19 cellular contexts compared by ENCODE assay signal in genomic region chr20:38818113-38819065, GRCh38. TPM values are rescaled to one million over a fixed set of nuclear protein-coding genes. Genes with fewer than 3 reads are reported as not detected.
DNase-seq lines count a peak whose midpoint lies in the region; ATAC-seq, FAIRE-seq and TF ChIP-seq lines count a peak whose summit lies in the region.
"Had no signal": no experiment of that assay in that cellular context is flagged by ENCODE, and none has a peak within 500 bp of the region (broad histone marks: within the 10 kb centered on the region; RNA-seq: fewer than 3 reads in every experiment).

No MANE protein-coding gene starts in this region.

- ATAC-seq in activated naive CD4-positive, alpha-beta T cell treated with anti-CD3 and anti-CD28 coated beads, Interleukin-2, amount 50 U/mL, for 72 hours: peak in 1 of 2 donors; percentile 41
- ATAC-seq in K562: no peak
- ATAC-seq in stimulated activated naive B cell treated with anti-CD40 and anti-IgM and Interleukin-4, amounts not matched to agents 10 μg/mL and 1 μg/mL and 100 μg/mL, for 72 hours (replicated peaks): peak; percentile 16 to 27
- no peak for ATAC-seq in HG02763 (IDR thresholded peaks at IDR 0.05; ENCODE audit: unreplicated experiment)
- no peak for ATAC-seq in heart right ventricle

- no TSS peak for BruUV-seq in K562 (replicated peaks; lab: Mats Ljungman, UMichigan)

- H3K27ac Mint-ChIP-seq in activated naive CD4-positive, alpha-beta T cell treated with anti-CD3 and anti-CD28 coated beads, Interleukin-2, amount 50 U/mL, for 72 hours: peak overlapping the region; percentile 23 to 62
- H3K27ac Mint-ChIP-seq in stimulated activated naive B cell treated with anti-CD40 and anti-IgM and Interleukin-4, amounts not matched to agents 10 μg/mL and 1 μg/mL and 100 μg/mL, for 72 hours: peak overlapping the region; percentile 20
- H3K27ac Mint-ChIP-seq: activated naive CD4-positive, alpha-beta T cell treated with anti-CD3 and anti-CD28 coated beads for 36 hours; nephron progenitor cell had no signal

- H2AFZ ChIP-seq in OCI-LY1 (ENCODE audit: low read length): no peak overlapping the region
- no peak overlapping the region for H2AFZ ChIP-seq in K562 (ENCODE audit: low read depth, low read length)

- intact Hi-C loops in K562 (cut with micrococcal nuclease) (no loop called here), heart right ventricle (cut with DNase I) (no loop called here)

- H4K20me1 ChIP-seq in OCI-LY1 (ENCODE audit: insufficient read depth, low read length): no peaks in the 10 kb centered on the region
- no peaks in the 10 kb centered on the region for H4K20me1 ChIP-seq in K562 (replicated peaks; ENCODE audit: control insufficient read depth, insufficient read depth, low read length)

- H3K27me3 ChIP-seq in OCI-LY1 (ENCODE audit: insufficient read depth, low read length) (no peaks in the 10 kb centered on the region), K562 (ENCODE audit: control insufficient read depth in 2 of 2, insufficient read depth in 2 of 2, low read length in 2 of 2) (no peaks in the 10 kb centered on the region), heart right ventricle (peaks cover 0 to 6% (median 0%) of the 10 kb centered on the region in 7 donors)

- H3K36me3 ChIP-seq in OCI-LY1 (ENCODE audit: insufficient read depth, low read length) (peaks cover 50% of the 10 kb centered on the region), K562 (ENCODE audit: control insufficient read depth, insufficient read depth, low read length) (no peaks in the 10 kb centered on the region), heart right ventricle (peaks cover 0 to 3% (median 0%) of the 10 kb centered on the region in 9 donors)
- H3K36me3 ChIP-seq: SJSA1, tibial artery had no signal

- no peaks in the 10 kb centered on the region for H3F3A ChIP-seq in OCI-LY1 (ENCODE audit: insufficient read depth, low read length)

- TF ChIP-seq CTCF in OCI-LY1 (IDR thresholded peaks at IDR 0.05; ENCODE audit: low read length): no peak
- TF ChIP-seq CTCF in K562 (IDR thresholded peaks at IDR 0.05 in 2 of 3, conservative IDR thresholded peaks at IDR 0.05 in 1 of 3; ENCODE audit: insufficient read depth in 2 of 3, low read depth in 1 of 3, low read length in 3 of 3): no peak
- TF ChIP-seq CTCF in heart right ventricle (IDR thresholded peaks at IDR 0.05): no peak

- peaks cover 5% of the 10 kb centered on the region for H3K9me1 ChIP-seq in K562 (ENCODE audit: control insufficient read depth, insufficient read depth, low read length)

- no peak overlapping the region for H3K9ac ChIP-seq in OCI-LY1 (ENCODE audit: low read length)
- no peak overlapping the region for H3K9ac ChIP-seq in K562 (ENCODE audit: insufficient read depth in 1 of 2, low read depth in 2 of 2, low read length in 2 of 2)
- H3K9ac ChIP-seq: KMS-11 had no signal

- H3K4me3 ChIP-seq in OCI-LY1 (ENCODE audit: low read depth, low read length, poor library complexity, severe bottlenecking) (no peak overlapping the region), K562 (no peak overlapping the region), heart right ventricle (no peak overlapping the region)
- H3K4me3 ChIP-seq: SJSA1, tibial artery had no signal

- no peaks in the 10 kb centered on the region for H3K27me3 Mint-ChIP-seq in stimulated activated naive B cell treated with anti-CD40 and anti-IgM and Interleukin-4, amounts not matched to agents 10 μg/mL and 1 μg/mL and 100 μg/mL, for 72 hours

- H3K9me2 ChIP-seq in OCI-LY1 (ENCODE audit: low read depth, low read length): no peaks in the 10 kb centered on the region

- peak overlapping the region in 1 of 2 donors; percentile 71 for H3K4me3 Mint-ChIP-seq in stimulated activated naive B cell treated with anti-CD40 and anti-IgM and Interleukin-4, amounts not matched to agents 10 μg/mL and 1 μg/mL and 100 μg/mL, for 72 hours
- H3K4me3 Mint-ChIP-seq: activated naive CD4-positive, alpha-beta T cell treated with anti-CD3 and anti-CD28 coated beads for 36 hours; nephron progenitor cell had no signal

- H3K9me3 Mint-ChIP-seq in activated naive CD4-positive, alpha-beta T cell treated with anti-CD3 and anti-CD28 coated beads, Interleukin-2, amount 50 U/mL, for 72 hours: no peaks in the 10 kb centered on the region
- no peaks in the 10 kb centered on the region for H3K9me3 Mint-ChIP-seq in stimulated activated naive B cell treated with anti-CD40 and anti-IgM and Interleukin-4, amounts not matched to agents 10 μg/mL and 1 μg/mL and 100 μg/mL, for 72 hours

- FAIRE-seq in K562 (lab: Jason Lieb, UNC): no peak
- FAIRE-seq: G401.6, TTC549 had no signal

- TF ChIP-seq POLR2A in K562 (conservative IDR thresholded peaks at IDR 0.05): no peak
- TF ChIP-seq POLR2A in erythroblast (IDR thresholded peaks at IDR 0.05; ENCODE audit: low read length): no peak

- H3K4me2 ChIP-seq in OCI-LY1 (ENCODE audit: low read length) (no peak overlapping the region; the same call in 1 of the 2 replicates), K562 (ENCODE audit: insufficient read depth, low read length) (no peak overlapping the region)
- H3K4me2 ChIP-seq: KMS-11 had no signal

- in situ Hi-C loops in K562 (cut with MboI): no loop called here

- H3K36me3 Mint-ChIP-seq in activated naive CD4-positive, alpha-beta T cell treated with anti-CD3 and anti-CD28 coated beads, Interleukin-2, amount 50 U/mL, for 72 hours: peaks cover 21 to 60% of the 10 kb centered on the region in 2 donors
- peaks cover 46 to 72% of the 10 kb centered on the region in 2 donors for H3K36me3 Mint-ChIP-seq in stimulated activated naive B cell treated with anti-CD40 and anti-IgM and Interleukin-4, amounts not matched to agents 10 μg/mL and 1 μg/mL and 100 μg/mL, for 72 hours

- no peak for TF ChIP-seq EP300 in K562 (IDR thresholded peaks at IDR 0.05; ENCODE audit: low read length)

- no peaks in the 10 kb centered on the region for H3K9me3 ChIP-seq in OCI-LY1 (ENCODE audit: low read length)
- no peaks in the 10 kb centered on the region for H3K9me3 ChIP-seq in K562 (replicated peaks; ENCODE audit: control insufficient read depth, insufficient read depth, low read depth, low read length)
- H3K9me3 ChIP-seq in heart right ventricle: peaks cover 0 to 12% (median 5%) of the 10 kb centered on the region in 11 donors
- H3K9me3 ChIP-seq: SJSA1 had no signal

- CTCF ChIA-PET in K562 (lab: Yijun Ruan, JAX; ENCODE audit: low intra/inter-chr PET ratio): no interaction called here

- DNase-seq in activated naive CD4-positive, alpha-beta T cell treated with anti-CD3 and anti-CD28 coated beads, Interleukin-2, amount 50 U/mL, for 72 hours (ENCODE audit: low spot score in 2 of 2): no peak
- DNase-seq in activated naive CD4-positive, alpha-beta T cell treated with anti-CD3 and anti-CD28 coated beads, Interleukin-2, amount 50 U/mL, for 16 hours: no peak
- DNase-seq in K562 (ENCODE audit: extremely low read depth in 1 of 4, low spot score in 3 of 4) (no peak), erythroblast (lab: John Stamatoyannopoulos, UW) (no peak), heart right ventricle (no peak)
- DNase-seq in stimulated activated naive B cell treated with anti-CD40 and anti-IgM and Interleukin-4, amounts not matched to agents 10 μg/mL and 1 μg/mL and 100 μg/mL, for 72 hours: no peak
- DNase-seq: activated naive CD4-positive, alpha-beta T cell treated with anti-CD3 and anti-CD28 coated beads for 36 hours; dermis blood vessel endothelial cell; NCI-H1092 treated with DMSO at 0.1 percent for 48 hours; NCI-H69; nephron progenitor cell; tibial artery had no signal

- H3K4me1 Mint-ChIP-seq in stimulated activated naive B cell treated with anti-CD40 and anti-IgM and Interleukin-4, amounts not matched to agents 10 μg/mL and 1 μg/mL and 100 μg/mL, for 72 hours: peaks cover 46 to 80% of the 10 kb centered on the region in 2 donors

- TF ChIP-seq RAD21 in K562 (CRISPR knock-in tag; conservative IDR thresholded peaks at IDR 0.05 in 1 of 2, IDR thresholded peaks at IDR 0.05 in 1 of 2): no peak

- 52% methylated on average over 9 of the region's 9 CpGs for WGBS in K562 (ENCODE audit: insufficient coverage, low coverage, missing lambda C conversion rate)
- WGBS in heart right ventricle, 2 donors: 70 to 73% methylated on average over 9 of the region's 9 CpGs

- POLR2A ChIA-PET in K562 (lab: Yijun Ruan, JAX): interaction anchor here (0.9 kb wide), 1 partner anchor 9 kb away, joined by 3 read pairs; no protein-coding TSS in a partner anchor

- H3K79me2 ChIP-seq in OCI-LY1 (ENCODE audit: insufficient read depth, low read length) (peaks cover 88% of the 10 kb centered on the region), K562 (ENCODE audit: control insufficient read depth, insufficient read depth, low read length) (no peaks in the 10 kb centered on the region)

- H3K27ac ChIP-seq in OCI-LY1 (ENCODE audit: low read depth, low read length, poor library complexity, severe bottlenecking) (peak overlapping the region; percentile 35), K562 (ENCODE audit: extremely low read depth, low read depth, low read length) (no peak overlapping the region), heart right ventricle (no peak overlapping the region)
- H3K27ac ChIP-seq: KMS-11, SJSA1, tibial artery had no signal

- H3K4me1 ChIP-seq in OCI-LY1 (ENCODE audit: insufficient read depth, low read length, severe bottlenecking) (peaks cover 22% of the 10 kb centered on the region), K562 (replicated peaks in 1 of 2; ENCODE audit: control insufficient read depth in 2 of 2, insufficient read depth in 2 of 2, low read length in 2 of 2) (peaks cover 0 to 5% of the 10 kb centered on the region in 2 experiments; a peak in 2 of 5 replicates), heart right ventricle (peaks cover 0 to 51% (median 6%) of the 10 kb centered on the region in 9 donors)
- H3K4me1 ChIP-seq: SJSA1, tibial artery had no signal

RNA-seq across cellular contexts. Expression of gene PPP1R16B, which starts 12.9 kb away (rescaled TPM):
- 10 to 100 TPM; 45.5 to 80.4 TPM for total RNA-seq in activated naive CD4-positive, alpha-beta T cell treated with anti-CD3 and anti-CD28 coated beads, Interleukin-2, amount 50 U/mL, for 72 hours
- total RNA-seq in K562 (2011; cell fraction: chromatin; rRNA removed; ENCODE audit: low replicate concordance): 2.3 and 4.1 TPM in 2 replicates
- 2.7 and 3.0 TPM in 2 replicates for total RNA-seq in K562 (2011; cell fraction: nucleolus; rRNA removed)
- total RNA-seq in K562 (2011; cell fraction: nucleoplasm; rRNA removed): 3.3 and 4.4 TPM in 2 replicates
- total RNA-seq in K562 (2014; rRNA removed): 7.5 and 10.4 TPM in 2 replicates
- total RNA-seq in K562 (2014; rRNA removed; fragmentation: Illumina TruSeq; extraction: Trizol): 6.7 and 6.8 TPM in 2 replicates
- 6.7 TPM in 2 replicates for total RNA-seq in K562 (2015; rRNA removed; fragmentation: Illumina TruSeq; extraction: Trizol)
- total RNA-seq in K562 (2021): 9.4 and 11.5 TPM in 2 replicates
- 6.8 and 7.1 TPM in 2 replicates for polyA plus RNA-seq in K562 (2011; rRNA removed)
- polyA plus RNA-seq in K562 (2011; cell fraction: cytosol; rRNA removed): 4.8 and 6.9 TPM in 2 replicates
- polyA plus RNA-seq in K562 (2011; cell fraction: nucleus; rRNA removed): 3.6 and 5.2 TPM in 2 replicates
- polyA plus RNA-seq in K562 (2012): 6.1 and 20.4 TPM in 2 replicates
- 7.9 and 8.9 TPM in 2 replicates for polyA plus RNA-seq in K562 (2014; fragmentation: Illumina TruSeq; extraction: Trizol)
- polyA plus RNA-seq in K562 (2014; fragmentation: Nextera tagmentation; extraction: Ambion mirVana): 1 to 10 TPM; 1.5 to 2.3 TPM
- 6.2 and 6.5 TPM in 2 replicates for polyA plus RNA-seq in K562 (2014; rRNA removed)
- 8.5 and 9.7 TPM in 2 replicates for polyA minus RNA-seq in K562 (2011; rRNA and poly(A)+ RNA removed)
- 4.7 and 6.5 TPM in 2 replicates for polyA minus RNA-seq in K562 (2011; cell fraction: cytosol; rRNA and poly(A)+ RNA removed)
- 1.2 and 2.7 TPM in 2 replicates for polyA minus RNA-seq in K562 (2011; cell fraction: nucleus; rRNA and poly(A)+ RNA removed)
- 10 to 100 TPM in 2 of 10 donors, 1 to 10 TPM in 8; 2.7 to 13.8 (median 6.6) TPM for total RNA-seq in heart right ventricle
- polyA plus RNA-seq in heart right ventricle: 1 to 10 TPM; 2.5 to 5.4 TPM
- total RNA-seq: epithelial cell of proximal tubule had no signal

Comparison
In these comparisons a context has a peak if more than half of its experiments do, and no peak if none do; other contexts are left out.
1. ATAC-seq: peak in stimulated activated naive B cell treated with anti-CD40 and anti-IgM and Interleukin-4, amounts not matched to agents 10 μg/mL and 1 μg/mL and 100 μg/mL, for 72 hours (2 of 2); none in K562 (single experiment), HG02763 (single experiment) and heart right ventricle (0 of 8).